In genomic region chr5:124754206-124754927, GRCh38 we compare ENCODE assay signal across 12 cellular contexts.
DNase-seq lines count a peak whose midpoint lies in the region; TF ChIP-seq lines count a peak whose summit lies in the region.
"Had no signal": no experiment of that assay in that cellular context is flagged by ENCODE, and none has a peak within 500 bp of the region (broad histone marks: within the 10 kb centered on the region; RNA-seq: fewer than 3 reads in every experiment).

No MANE protein-coding gene starts in this region.

- H3K9me3 Mint-ChIP-seq in T-helper 2 cell treated with Interferon-gamma antibody and Interleukin-4, amounts not matched to agents 5 μg/mL and 100 μg/mL, for 36 hours: no peaks in the 10 kb centered on the region
- H3K9me3 Mint-ChIP-seq: activated B cell treated with CpG ODN at 0.5 μM for 24 hours; activated T-helper 17 cell treated with anti-CD3 and anti-CD28 coated beads, Interleukin-2, amount 50 U/mL, for 72 hours had no signal

- H3K27ac ChIP-seq in tibial artery: no peak overlapping the region

- TF ChIP-seq CTCF in tibial artery (IDR thresholded peaks at IDR 0.05): no peak

- no peaks in the 10 kb centered on the region for H3K9me3 ChIP-seq in tibial artery

- H3K27me3 ChIP-seq in tibial artery: no peaks in the 10 kb centered on the region

- H3K27ac Mint-ChIP-seq in T-helper 2 cell treated with Interferon-gamma antibody and Interleukin-4, amounts not matched to agents 5 μg/mL and 100 μg/mL, for 36 hours: no peak overlapping the region
- H3K27ac Mint-ChIP-seq: activated B cell treated with CpG ODN at 0.5 μM for 24 hours; activated T-helper 17 cell treated with anti-CD3 and anti-CD28 coated beads, Interleukin-2, amount 50 U/mL, for 72 hours had no signal

- peak; percentile 47 for DNase-seq in NCI-H2107 treated with DMSO at 0.1 percent for 48 hours (lab: John Stamatoyannopoulos, UW; ENCODE audit: unreplicated experiment)
- DNase-seq in NCI-H2107 (lab: John Stamatoyannopoulos, UW): no peak
- DNase-seq in NCI-H69 (lab: John Stamatoyannopoulos, UW): peak; percentile 98
- DNase-seq in globus pallidus (ENCODE audit: low spot score): peak; percentile 49
- peak; percentile 78 for DNase-seq in superior temporal gyrus (ENCODE audit: extremely low spot score)
- DNase-seq in T-helper 2 cell treated with Interferon-gamma antibody and Interleukin-4, amounts not matched to agents 5 μg/mL and 100 μg/mL, for 36 hours (ENCODE audit: low spot score): no peak
- DNase-seq in KBM-7: no peak
- DNase-seq in tibial artery: no peak
- DNase-seq: activated B cell treated with CpG ODN at 0.5 μM for 24 hours; central memory CD4-positive, alpha-beta T cell; head of caudate nucleus had no signal

- no peak overlapping the region for H3K4me3 ChIP-seq in tibial artery

- in situ Hi-C loops in KBM-7 (cut with MboI; ENCODE audit: low pct_unique_long_range_greater_than_20kb, low sequenced_read_pairs): no loop called here

- peaks cover 7% of the 10 kb centered on the region for H3K27me3 Mint-ChIP-seq in T-helper 2 cell treated with Interferon-gamma antibody and Interleukin-4, amounts not matched to agents 5 μg/mL and 100 μg/mL, for 36 hours (ENCODE audit: low read depth)
- H3K27me3 Mint-ChIP-seq: activated B cell treated with CpG ODN at 0.5 μM for 24 hours had no signal

- intact Hi-C loops in tibial artery (cut with DNase I; ENCODE audit: low total_unique reads): no loop called here

- H3K36me3 ChIP-seq in tibial artery: no peaks in the 10 kb centered on the region

- H3K4me1 ChIP-seq in tibial artery: peaks cover 0 to under 1% (median 0%) of the 10 kb centered on the region in 4 donors

- no peak overlapping the region for H3K4me3 Mint-ChIP-seq in T-helper 2 cell treated with Interferon-gamma antibody and Interleukin-4, amounts not matched to agents 5 μg/mL and 100 μg/mL, for 36 hours
- H3K4me3 Mint-ChIP-seq: activated B cell treated with CpG ODN at 0.5 μM for 24 hours; activated T-helper 17 cell treated with anti-CD3 and anti-CD28 coated beads, Interleukin-2, amount 50 U/mL, for 72 hours had no signal

- no peaks in the 10 kb centered on the region for H3K4me1 Mint-ChIP-seq in T-helper 2 cell treated with Interferon-gamma antibody and Interleukin-4, amounts not matched to agents 5 μg/mL and 100 μg/mL, for 36 hours (ENCODE audit: low read depth)
- H3K4me1 Mint-ChIP-seq: activated T-helper 17 cell treated with anti-CD3 and anti-CD28 coated beads, Interleukin-2, amount 50 U/mL, for 72 hours had no signal

- H3K36me3 Mint-ChIP-seq in T-helper 2 cell treated with Interferon-gamma antibody and Interleukin-4, amounts not matched to agents 5 μg/mL and 100 μg/mL, for 36 hours (ENCODE audit: low read depth): no peaks in the 10 kb centered on the region

Comparison
In these comparisons a context has a peak if more than half of its experiments do, and no peak if none do; other contexts are left out.
1. DNase-seq: peak in NCI-H2107 treated with DMSO at 0.1 percent for 48 hours (single experiment), NCI-H69 (single experiment), globus pallidus (single experiment) and superior temporal gyrus (single experiment); none in NCI-H2107 (single experiment), T-helper 2 cell treated with Interferon-gamma antibody and Interleukin-4, amounts not matched to agents 5 μg/mL and 100 μg/mL, for 36 hours (single experiment), KBM-7 (single experiment) and tibial artery (0 of 2).